Comparison of ENCODE assay signal across 8 cellular contexts in the genomic region with DNA sequence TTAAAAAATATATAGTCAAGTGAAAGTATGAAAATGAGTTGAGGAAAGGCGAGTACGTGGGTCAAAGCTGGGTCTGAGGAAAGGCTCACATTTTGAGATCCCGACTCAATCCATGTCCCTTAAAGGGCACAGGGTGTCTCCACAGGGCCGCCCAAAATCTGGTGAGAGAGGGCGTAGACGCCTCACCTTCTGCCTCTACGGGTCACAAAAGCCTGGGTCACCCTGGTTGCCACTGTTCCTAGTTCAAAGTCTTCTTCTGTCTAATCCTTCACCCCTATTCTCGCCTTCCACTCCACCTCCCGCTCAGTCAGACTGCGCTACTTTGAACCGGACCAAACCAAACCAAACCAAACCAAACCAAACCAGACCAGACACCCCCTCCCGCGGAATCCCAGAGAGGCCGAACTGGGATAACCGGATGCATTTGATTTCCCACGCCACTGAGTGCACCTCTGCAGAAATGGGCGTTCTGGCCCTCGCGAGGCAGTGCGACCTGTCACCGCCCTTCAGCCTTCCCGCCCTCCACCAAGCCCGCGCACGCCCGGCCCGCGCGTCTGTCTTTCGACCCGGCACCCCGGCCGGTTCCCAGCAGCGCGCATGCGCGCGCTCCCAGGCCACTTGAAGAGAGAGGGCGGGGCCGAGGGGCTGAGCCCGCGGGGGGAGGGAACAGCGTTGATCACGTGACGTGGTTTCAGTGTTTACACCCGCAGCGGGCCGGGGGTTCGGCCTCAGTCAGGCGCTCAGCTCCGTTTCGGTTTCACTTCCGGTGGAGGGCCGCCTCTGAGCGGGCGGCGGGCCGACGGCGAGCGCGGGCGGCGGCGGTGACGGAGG. TPM values are rescaled to one million over a fixed set of nuclear protein-coding genes. Genes with fewer than 3 reads are reported as not detected.
A peak's percentile ranks its signal among the peaks of the same experiment; 100 is the strongest.
DNase-seq lines count a peak whose midpoint lies in the region; ATAC-seq and TF ChIP-seq lines count a peak whose summit lies in the region.

FMR1 (plus strand) TSS at position 728 of the 831 bp plus-strand sequence. CDS start 261 bp downstream, outside the sequence.

- peaks cover 42% of the 10 kb centered on the region for H3K79me2 ChIP-seq in OCI-LY1 (ENCODE audit: insufficient read depth, low read length)

- peak; percentile 96 for DNase-seq in D341Med (ENCODE audit: low spot score)
- peak; percentile 91 for DNase-seq in activated CD8-positive, alpha-beta memory T cell treated with anti-CD3 and anti-CD28 coated beads, Interleukin-2, amount 50 U/mL, for 4 hours
- peak; percentile 83 for DNase-seq in endothelial cell (ENCODE audit: low spot score)
- DNase-seq in midbrain (lab: John Stamatoyannopoulos, UW) = peak; percentile 91
- peak; percentile 86 to 89 for DNase-seq in stimulated activated CD8-positive, alpha-beta memory T cell treated with anti-CD3 and anti-CD28 coated beads, Interleukin-15, amount 100 ng/mL, for 48 hours (ENCODE audit: low read depth in 2 of 2)

- no peak within 1 kb of the TSS; the same call in 1 of the 2 replicates for H2AFZ ChIP-seq in OCI-LY1 (ENCODE audit: low read length)

- no peaks in the 10 kb centered on the region for H3F3A ChIP-seq in OCI-LY1 (ENCODE audit: insufficient read depth, low read length)

- no peaks in the 10 kb centered on the region for H4K20me1 ChIP-seq in OCI-LY1 (ENCODE audit: insufficient read depth, low read length)

- H3K27me3 Mint-ChIP-seq in endothelial cell (ENCODE audit: unreplicated experiment) = no peaks in the 10 kb centered on the region

- H3K4me2 ChIP-seq in OCI-LY1 (ENCODE audit: low read length) = peak within 1 kb of the TSS; percentile 93

- no peaks in the 10 kb centered on the region for H3K9me3 ChIP-seq in HUES6 (ENCODE audit: control insufficient read depth, insufficient read depth, low read depth, low read length)
- H3K9me3 ChIP-seq in OCI-LY1 (ENCODE audit: low read length) = no peaks in the 10 kb centered on the region

- no peaks in the 10 kb centered on the region for H3K36me3 Mint-ChIP-seq in endothelial cell (ENCODE audit: low read depth, unreplicated experiment)

- H3K4me3 ChIP-seq in HUES6 (ENCODE audit: low read depth, low read length) (peak within 1 kb of the TSS; percentile 91), OCI-LY1 (ENCODE audit: low read depth, low read length, poor library complexity, severe bottlenecking) (peak within 1 kb of the TSS; percentile 99)

- H3K9ac ChIP-seq in HUES6 (ENCODE audit: low read length) = peak within 1 kb of the TSS; percentile 91
- peak within 1 kb of the TSS; percentile 99 for H3K9ac ChIP-seq in OCI-LY1 (ENCODE audit: low read length)

- 0 out of 2 replicates have a peak, but pooled peaks cover 4% of the 10 kb centered on the region for H3K27me3 ChIP-seq in HUES6 (ENCODE audit: control insufficient read depth, insufficient read depth, low read length)
- no peaks in the 10 kb centered on the region for H3K27me3 ChIP-seq in OCI-LY1 (ENCODE audit: insufficient read depth, low read length)

- H3K9me3 Mint-ChIP-seq in endothelial cell (ENCODE audit: unreplicated experiment) = no peaks in the 10 kb centered on the region

- peak; percentile 81 for ATAC-seq in GM21447 (IDR thresholded peaks at IDR 0.05; ENCODE audit: unreplicated experiment)

- peaks cover 14% of the 10 kb centered on the region for H3K4me1 ChIP-seq in HUES6 (ENCODE audit: control insufficient read depth, insufficient read depth, low read length)
- peaks cover 45% of the 10 kb centered on the region for H3K4me1 ChIP-seq in OCI-LY1 (ENCODE audit: insufficient read depth, low read length, severe bottlenecking)

- peak within 1 kb of the TSS; percentile 75 for H3K27ac Mint-ChIP-seq in endothelial cell (ENCODE audit: unreplicated experiment)

- H3K27ac ChIP-seq in HUES6 (ENCODE audit: low read depth, low read length) = peak within 1 kb of the TSS; percentile 88; the same call in 1 of the 2 replicates
- H3K27ac ChIP-seq in OCI-LY1 (ENCODE audit: low read depth, low read length, poor library complexity, severe bottlenecking) = peak within 1 kb of the TSS; percentile 91

- no peaks in the 10 kb centered on the region for H3K36me3 ChIP-seq in HUES6 (ENCODE audit: control insufficient read depth, insufficient read depth, low read length)
- no peaks in the 10 kb centered on the region for H3K36me3 ChIP-seq in OCI-LY1 (ENCODE audit: insufficient read depth, low read length)

- H3K4me3 Mint-ChIP-seq in endothelial cell (ENCODE audit: unreplicated experiment) = peak within 1 kb of the TSS; percentile 96

- peaks cover 7% of the 10 kb centered on the region for H3K4me1 Mint-ChIP-seq in endothelial cell (ENCODE audit: unreplicated experiment)

- TF ChIP-seq CTCF in OCI-LY1 (IDR thresholded peaks at IDR 0.05; ENCODE audit: low read length) (no peak), endothelial cell (IDR thresholded peaks at IDR 0.05; ENCODE audit: unreplicated experiment) (no peak)

- no peaks in the 10 kb centered on the region for H3K9me2 ChIP-seq in OCI-LY1 (ENCODE audit: low read depth, low read length)

RNA-seq across cellular contexts. Expression of gene FMR1, which starts in this region (rescaled TPM):
- 67.2 TPM for total RNA-seq in endothelial cell (ENCODE audit: unreplicated experiment)

Comparison
In these comparisons a context has a peak if more than half of its experiments do, and no peak if none do; other contexts are left out.
1. Peak in every context shown above with its lines: DNase-seq, ATAC-seq, H3K4me3 ChIP-seq and H3K27ac ChIP-seq.